ENCODE assay signal across 1 cellular context in the genomic region with DNA sequence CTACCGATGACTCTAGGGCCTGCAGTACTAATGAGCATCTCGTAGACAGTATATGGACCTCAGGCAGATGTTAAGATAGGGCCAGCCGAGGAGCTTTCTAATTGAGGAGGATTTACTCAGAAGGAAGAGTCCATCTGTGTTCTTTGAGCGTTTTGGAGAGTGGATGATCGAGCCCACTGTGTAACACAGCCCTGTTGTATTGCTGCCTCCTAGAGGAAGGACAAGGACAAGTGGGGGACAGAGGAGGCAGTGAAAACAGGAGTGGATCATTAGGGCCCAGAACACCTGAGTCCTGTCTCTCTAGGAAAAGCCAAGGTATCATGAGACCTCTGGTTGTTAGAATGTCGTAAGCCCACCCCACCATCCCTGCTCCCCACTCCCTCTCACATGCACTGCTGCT.
TF ChIP-seq lines count a peak whose summit lies in the region.

No MANE protein-coding gene starts in this region.

TF ChIP-seq in IMR-90, 13 proteins besides CTCF, POLR2A, EP300 and RAD21 (continued from another document):
- TF ChIP-seq, protein P1, sequence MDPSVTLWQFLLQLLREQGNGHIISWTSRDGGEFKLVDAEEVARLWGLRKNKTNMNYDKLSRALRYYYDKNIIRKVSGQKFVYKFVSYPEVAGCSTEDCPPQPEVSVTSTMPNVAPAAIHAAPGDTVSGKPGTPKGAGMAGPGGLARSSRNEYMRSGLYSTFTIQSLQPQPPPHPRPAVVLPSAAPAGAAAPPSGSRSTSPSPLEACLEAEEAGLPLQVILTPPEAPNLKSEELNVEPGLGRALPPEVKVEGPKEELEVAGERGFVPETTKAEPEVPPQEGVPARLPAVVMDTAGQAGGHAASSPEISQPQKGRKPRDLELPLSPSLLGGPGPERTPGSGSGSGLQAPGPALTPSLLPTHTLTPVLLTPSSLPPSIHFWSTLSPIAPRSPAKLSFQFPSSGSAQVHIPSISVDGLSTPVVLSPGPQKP (IDR thresholded peaks at IDR 0.05; ENCODE audit: borderline replicate concordance, low read depth, low read length), result no peak
- no peak for TF ChIP-seq MXI1 (IDR thresholded peaks at IDR 0.05; ENCODE audit: borderline replicate concordance, low read depth, low read length)
